35 cellular contexts compared by ENCODE assay signal in genomic region chr7:107338080-107338479, GRCh38.
"Had no signal": no experiment of that assay in that cellular context is flagged by ENCODE, and none has a peak within 500 bp of the region (broad histone marks: within the 10 kb centered on the region; RNA-seq: fewer than 3 reads in every experiment).

No MANE protein-coding gene starts in this region.

- H3K36me3 ChIP-seq: MG63 had no signal

- H3K27me3 ChIP-seq: MG63 had no signal

- DNase-seq: Kasumi-1, MG63, MM.1S, MV-4-11, NCI-H1048, NCI-H1092, NCI-H1092 treated with DMSO at 0.1 percent for 48 hours, NCI-H1105, NCI-H1105 treated with DMSO at 0.1 percent for 48 hours, NCI-H1417, NCI-H1417 treated with DMSO at 0.1 percent for 48 hours, NCI-H1436, NCI-H1436 treated with DMSO at 0.1 percent for 48 hours, NCI-H146, NCI-H1694, NCI-H1694 treated with DMSO at 0.1 percent for 48 hours, NCI-H187, NCI-H187 treated with DMSO at 0.1 percent for 48 hours, NCI-H1930, NCI-H2029, NCI-H2029 treated with DMSO at 0.1 percent for 48 hours, NCI-H2081, NCI-H2081 treated with DMSO at 0.1 percent for 48 hours, NCI-H2107, NCI-H2171, NCI-H2171 treated with DMSO at 0.1 percent for 48 hours, NCI-H2227 treated with DMSO at 0.1 percent for 48 hours, NCI-H226, NCI-H345, NCI-H446, NCI-H446 treated with DMSO at 0.1 percent for 48 hours, NCI-H510A, NCI-H510A treated with DMSO at 0.1 percent for 48 hours, NCI-H524, NCI-H524 treated with DMSO at 0.1 percent for 48 hours had no signal

- H3K4me3 ChIP-seq: MG63 had no signal
